1 cellular context compared by ENCODE assay signal in the genomic region with DNA sequence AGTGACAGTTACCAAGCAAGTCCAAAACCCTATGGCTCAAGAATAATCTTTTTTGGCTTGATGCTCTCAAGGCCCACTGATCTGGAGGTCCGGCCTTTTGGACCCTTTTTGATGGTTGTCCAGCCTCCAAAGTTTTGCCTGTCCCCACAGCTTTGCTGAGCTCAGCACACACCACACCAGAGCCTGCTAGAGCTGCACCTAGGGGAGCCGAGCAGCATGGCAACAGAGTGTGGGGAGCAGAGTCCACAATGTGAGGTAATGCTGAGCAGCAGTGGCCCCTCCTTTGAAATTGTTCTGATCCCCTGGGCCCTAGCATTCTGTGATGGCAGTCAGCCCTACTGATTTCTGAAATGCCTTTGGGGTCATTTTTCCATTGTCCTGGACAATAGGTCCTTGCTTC.
TF ChIP-seq lines count a peak whose summit lies in the region.

No MANE protein-coding gene starts in this region.

TF ChIP-seq in H1, 55 proteins besides CTCF, POLR2A, EP300 and RAD21:
- TF ChIP-seq, protein P1, sequence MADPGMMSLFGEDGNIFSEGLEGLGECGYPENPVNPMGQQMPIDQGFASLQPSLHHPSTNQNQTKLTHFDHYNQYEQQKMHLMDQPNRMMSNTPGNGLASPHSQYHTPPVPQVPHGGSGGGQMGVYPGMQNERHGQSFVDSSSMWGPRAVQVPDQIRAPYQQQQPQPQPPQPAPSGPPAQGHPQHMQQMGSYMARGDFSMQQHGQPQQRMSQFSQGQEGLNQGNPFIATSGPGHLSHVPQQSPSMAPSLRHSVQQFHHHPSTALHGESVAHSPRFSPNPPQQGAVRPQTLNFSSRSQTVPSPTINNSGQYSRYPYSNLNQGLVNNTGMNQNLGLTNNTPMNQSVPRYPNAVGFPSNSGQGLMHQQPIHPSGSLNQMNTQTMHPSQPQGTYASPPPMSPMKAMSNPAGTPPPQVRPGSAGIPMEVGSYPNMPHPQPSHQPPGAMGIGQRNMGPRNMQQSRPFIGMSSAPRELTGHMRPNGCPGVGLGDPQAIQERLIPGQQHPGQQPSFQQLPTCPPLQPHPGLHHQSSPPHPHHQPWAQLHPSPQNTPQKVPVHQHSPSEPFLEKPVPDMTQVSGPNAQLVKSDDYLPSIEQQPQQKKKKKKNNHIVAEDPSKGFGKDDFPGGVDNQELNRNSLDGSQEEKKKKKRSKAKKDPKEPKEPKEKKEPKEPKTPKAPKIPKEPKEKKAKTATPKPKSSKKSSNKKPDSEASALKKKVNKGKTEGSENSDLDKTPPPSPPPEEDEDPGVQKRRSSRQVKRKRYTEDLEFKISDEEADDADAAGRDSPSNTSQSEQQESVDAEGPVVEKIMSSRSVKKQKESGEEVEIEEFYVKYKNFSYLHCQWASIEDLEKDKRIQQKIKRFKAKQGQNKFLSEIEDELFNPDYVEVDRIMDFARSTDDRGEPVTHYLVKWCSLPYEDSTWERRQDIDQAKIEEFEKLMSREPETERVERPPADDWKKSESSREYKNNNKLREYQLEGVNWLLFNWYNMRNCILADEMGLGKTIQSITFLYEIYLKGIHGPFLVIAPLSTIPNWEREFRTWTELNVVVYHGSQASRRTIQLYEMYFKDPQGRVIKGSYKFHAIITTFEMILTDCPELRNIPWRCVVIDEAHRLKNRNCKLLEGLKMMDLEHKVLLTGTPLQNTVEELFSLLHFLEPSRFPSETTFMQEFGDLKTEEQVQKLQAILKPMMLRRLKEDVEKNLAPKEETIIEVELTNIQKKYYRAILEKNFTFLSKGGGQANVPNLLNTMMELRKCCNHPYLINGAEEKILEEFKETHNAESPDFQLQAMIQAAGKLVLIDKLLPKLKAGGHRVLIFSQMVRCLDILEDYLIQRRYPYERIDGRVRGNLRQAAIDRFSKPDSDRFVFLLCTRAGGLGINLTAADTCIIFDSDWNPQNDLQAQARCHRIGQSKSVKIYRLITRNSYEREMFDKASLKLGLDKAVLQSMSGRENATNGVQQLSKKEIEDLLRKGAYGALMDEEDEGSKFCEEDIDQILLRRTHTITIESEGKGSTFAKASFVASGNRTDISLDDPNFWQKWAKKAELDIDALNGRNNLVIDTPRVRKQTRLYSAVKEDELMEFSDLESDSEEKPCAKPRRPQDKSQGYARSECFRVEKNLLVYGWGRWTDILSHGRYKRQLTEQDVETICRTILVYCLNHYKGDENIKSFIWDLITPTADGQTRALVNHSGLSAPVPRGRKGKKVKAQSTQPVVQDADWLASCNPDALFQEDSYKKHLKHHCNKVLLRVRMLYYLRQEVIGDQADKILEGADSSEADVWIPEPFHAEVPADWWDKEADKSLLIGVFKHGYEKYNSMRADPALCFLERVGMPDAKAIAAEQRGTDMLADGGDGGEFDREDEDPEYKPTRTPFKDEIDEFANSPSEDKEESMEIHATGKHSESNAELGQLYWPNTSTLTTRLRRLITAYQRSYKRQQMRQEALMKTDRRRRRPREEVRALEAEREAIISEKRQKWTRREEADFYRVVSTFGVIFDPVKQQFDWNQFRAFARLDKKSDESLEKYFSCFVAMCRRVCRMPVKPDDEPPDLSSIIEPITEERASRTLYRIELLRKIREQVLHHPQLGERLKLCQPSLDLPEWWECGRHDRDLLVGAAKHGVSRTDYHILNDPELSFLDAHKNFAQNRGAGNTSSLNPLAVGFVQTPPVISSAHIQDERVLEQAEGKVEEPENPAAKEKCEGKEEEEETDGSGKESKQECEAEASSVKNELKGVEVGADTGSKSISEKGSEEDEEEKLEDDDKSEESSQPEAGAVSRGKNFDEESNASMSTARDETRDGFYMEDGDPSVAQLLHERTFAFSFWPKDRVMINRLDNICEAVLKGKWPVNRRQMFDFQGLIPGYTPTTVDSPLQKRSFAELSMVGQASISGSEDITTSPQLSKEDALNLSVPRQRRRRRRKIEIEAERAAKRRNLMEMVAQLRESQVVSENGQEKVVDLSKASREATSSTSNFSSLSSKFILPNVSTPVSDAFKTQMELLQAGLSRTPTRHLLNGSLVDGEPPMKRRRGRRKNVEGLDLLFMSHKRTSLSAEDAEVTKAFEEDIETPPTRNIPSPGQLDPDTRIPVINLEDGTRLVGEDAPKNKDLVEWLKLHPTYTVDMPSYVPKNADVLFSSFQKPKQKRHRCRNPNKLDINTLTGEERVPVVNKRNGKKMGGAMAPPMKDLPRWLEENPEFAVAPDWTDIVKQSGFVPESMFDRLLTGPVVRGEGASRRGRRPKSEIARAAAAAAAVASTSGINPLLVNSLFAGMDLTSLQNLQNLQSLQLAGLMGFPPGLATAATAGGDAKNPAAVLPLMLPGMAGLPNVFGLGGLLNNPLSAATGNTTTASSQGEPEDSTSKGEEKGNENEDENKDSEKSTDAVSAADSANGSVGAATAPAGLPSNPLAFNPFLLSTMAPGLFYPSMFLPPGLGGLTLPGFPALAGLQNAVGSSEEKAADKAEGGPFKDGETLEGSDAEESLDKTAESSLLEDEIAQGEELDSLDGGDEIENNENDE (IDR thresholded peaks at IDR 0.05; ENCODE audit: insufficient replicate concordance, low read length), result no peak
- peak; percentile 59; the same call in 1 of the 2 replicates for TF ChIP-seq MAFK (IDR thresholded peaks at IDR 0.05; ENCODE audit: low read depth, low read length)
